20 cellular contexts compared by ENCODE assay signal in the genomic region with DNA sequence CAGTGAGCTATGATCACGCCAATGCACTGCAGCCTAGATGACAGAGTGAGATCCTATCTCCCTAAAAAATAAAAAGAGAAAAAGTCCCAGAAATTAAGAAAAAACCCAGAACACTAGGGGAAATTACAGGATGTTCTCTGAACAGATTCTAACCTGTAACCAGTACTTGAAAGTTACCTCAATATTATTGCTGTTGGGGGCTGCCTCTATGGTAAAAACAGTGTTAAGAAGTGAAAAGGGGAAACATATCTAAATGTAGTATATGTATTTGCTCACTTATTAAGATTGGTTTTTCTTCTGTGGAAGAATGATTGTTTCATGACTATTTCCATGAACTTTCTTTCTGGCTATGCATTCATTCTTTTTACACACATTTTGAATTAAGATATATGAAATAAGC. TPM values are rescaled to one million over a fixed set of nuclear protein-coding genes. Genes with fewer than 3 reads are reported as not detected.
DNase-seq lines count a peak whose midpoint lies in the region; ATAC-seq, FAIRE-seq and TF ChIP-seq lines count a peak whose summit lies in the region.
"Had no signal": no experiment of that assay in that cellular context is flagged by ENCODE, and none has a peak within 500 bp of the region (broad histone marks: within the 10 kb centered on the region; RNA-seq: fewer than 3 reads in every experiment).

No MANE protein-coding gene starts in this region.

- H3K27ac Mint-ChIP-seq in activated CD4-positive, alpha-beta T cell treated with anti-CD3 and anti-CD28 coated beads, Interleukin-2, amount 10 ng/mL, durations not matched to agents 24 days and 14 days: peak overlapping the region; percentile 86
- peak overlapping the region; percentile 85 for H3K27ac Mint-ChIP-seq in activated CD8-positive, alpha-beta T cell treated with anti-CD3 and anti-CD28 coated beads for 36 hours
- H3K27ac Mint-ChIP-seq in naive B cell: peak overlapping the region; percentile 16 to 95 (median 70)
- H3K27ac Mint-ChIP-seq: endodermal cell had no signal

- TF ChIP-seq POLR2A in GM12891 (IDR thresholded peaks at IDR 0.05; ENCODE audit: low read depth, low read length): no peak

- no peak for TF ChIP-seq CTCF in activated CD8-positive, alpha-beta T cell treated with anti-CD3 and anti-CD28 coated beads for 36 hours (IDR thresholded peaks at IDR 0.05)

- H3K9me3 Mint-ChIP-seq in activated CD4-positive, alpha-beta T cell treated with anti-CD3 and anti-CD28 coated beads, Interleukin-2, amount 10 ng/mL, durations not matched to agents 24 days and 14 days: peaks cover 3% of the 10 kb centered on the region
- peaks cover 2% of the 10 kb centered on the region for H3K9me3 Mint-ChIP-seq in activated CD8-positive, alpha-beta T cell treated with anti-CD3 and anti-CD28 coated beads for 36 hours
- peaks cover 0 to 3% (median 0%) of the 10 kb centered on the region in 7 donors for H3K9me3 Mint-ChIP-seq in naive B cell
- H3K9me3 Mint-ChIP-seq: endodermal cell had no signal

- no peak for DNase-seq in activated CD4-positive, alpha-beta T cell treated with anti-CD3 and anti-CD28 coated beads, Interleukin-2, amount 10 ng/mL, durations not matched to agents 24 days and 14 days
- DNase-seq in activated CD4-positive, alpha-beta T cell treated with anti-CD3 and anti-CD28 coated beads for 48 hours: no peak
- DNase-seq in GM12891 (ENCODE audit: insufficient read length, low spot score): no peak
- DNase-seq in activated CD8-positive, alpha-beta T cell treated with anti-CD3 and anti-CD28 coated beads for 36 hours: no peak
- no peak for DNase-seq in naive B cell
- no peak for DNase-seq in NCI-H524 treated with DMSO at 0.1 percent for 48 hours (lab: John Stamatoyannopoulos, UW)
- no peak for DNase-seq in RPMI8226
- no peak for DNase-seq in stimulated activated CD8-positive, alpha-beta memory T cell treated with anti-CD3 and anti-CD28 coated beads, Interleukin-4, amount 100 ng/mL, for 48 hours
- DNase-seq: activated CD4-positive, alpha-beta T cell treated with anti-CD3 and anti-CD28 coated beads, Interleukin-2, amount 50 U/mL, for 4 hours; activated effector memory CD4-positive, alpha-beta T cell treated with anti-CD3 and anti-CD28 coated beads, Interleukin-2, amount 50 U/mL, for 16 hours; C1 segment of cervical spinal cord; endodermal cell; glutamatergic neuron; left ventricle myocardium inferior; mucosa of descending colon; NCI-H1694; retina; spleen; stimulated activated CD4-positive, alpha-beta T cell treated with anti-CD3 and anti-CD28 coated beads, Interleukin-4, amount 100 ng/mL, for 4 hours had no signal

- H3K36me3 Mint-ChIP-seq in activated CD4-positive, alpha-beta T cell treated with anti-CD3 and anti-CD28 coated beads, Interleukin-2, amount 10 ng/mL, durations not matched to agents 24 days and 14 days (ENCODE audit: low read depth): peaks cover 60% of the 10 kb centered on the region
- peaks cover 70% of the 10 kb centered on the region for H3K36me3 Mint-ChIP-seq in activated CD8-positive, alpha-beta T cell treated with anti-CD3 and anti-CD28 coated beads for 36 hours (ENCODE audit: low read depth)
- H3K36me3 Mint-ChIP-seq in naive B cell: peaks cover 19 to 29% of the 10 kb centered on the region in 2 donors

- ATAC-seq in activated CD8-positive, alpha-beta T cell treated with anti-CD3 and anti-CD28 coated beads for 36 hours: no peak
- no peak for ATAC-seq in naive B cell (ENCODE audit: low read depth in 2 of 2)

- FAIRE-seq in GM12891 (lab: Jason Lieb, UNC): peak; percentile 16
- FAIRE-seq: A204.1 had no signal

- H3K27me3 Mint-ChIP-seq in activated CD4-positive, alpha-beta T cell treated with anti-CD3 and anti-CD28 coated beads, Interleukin-2, amount 10 ng/mL, durations not matched to agents 24 days and 14 days: no peaks in the 10 kb centered on the region
- no peaks in the 10 kb centered on the region for H3K27me3 Mint-ChIP-seq in activated CD8-positive, alpha-beta T cell treated with anti-CD3 and anti-CD28 coated beads for 36 hours
- no peaks in the 10 kb centered on the region for H3K27me3 Mint-ChIP-seq in naive B cell

- peaks cover 70% of the 10 kb centered on the region for H3K4me1 Mint-ChIP-seq in activated CD4-positive, alpha-beta T cell treated with anti-CD3 and anti-CD28 coated beads, Interleukin-2, amount 10 ng/mL, durations not matched to agents 24 days and 14 days
- H3K4me1 Mint-ChIP-seq in activated CD8-positive, alpha-beta T cell treated with anti-CD3 and anti-CD28 coated beads for 36 hours (ENCODE audit: low read depth): peaks cover 84% of the 10 kb centered on the region
- H3K4me1 Mint-ChIP-seq in naive B cell: peaks cover 52 to 78% (median 68%) of the 10 kb centered on the region in 3 donors
- H3K4me1 Mint-ChIP-seq: endodermal cell had no signal

- intact Hi-C loops in activated CD4-positive, alpha-beta T cell treated with anti-CD3 and anti-CD28 coated beads, Interleukin-2, amount 10 ng/mL, durations not matched to agents 24 days and 14 days (cut with micrococcal nuclease): no loop called here
- intact Hi-C loops in activated CD8-positive, alpha-beta T cell treated with anti-CD3 and anti-CD28 coated beads for 36 hours (cut with micrococcal nuclease): no loop called here

- H3K4me3 Mint-ChIP-seq in activated CD4-positive, alpha-beta T cell treated with anti-CD3 and anti-CD28 coated beads, Interleukin-2, amount 10 ng/mL, durations not matched to agents 24 days and 14 days: peak overlapping the region; percentile 72
- H3K4me3 Mint-ChIP-seq in activated CD8-positive, alpha-beta T cell treated with anti-CD3 and anti-CD28 coated beads for 36 hours: peak overlapping the region; percentile 42
- peak overlapping the region in 5 of 8 donors; percentile 28 to 78 (median 46) for H3K4me3 Mint-ChIP-seq in naive B cell
- H3K4me3 Mint-ChIP-seq: endodermal cell had no signal

- CTCF ChIA-PET in activated CD8-positive, alpha-beta T cell treated with anti-CD3 and anti-CD28 coated beads for 36 hours (lab: Charles Lee): interaction anchor here (0.8 to 2.8 kb wide), 5 partner anchors 13 to 366 kb away, joined by 3 to 15 read pairs (median 4); a partner anchor contains a TSS

- POLR2A ChIA-PET in activated CD8-positive, alpha-beta T cell treated with anti-CD3 and anti-CD28 coated beads for 36 hours (lab: Charles Lee): interaction anchor here (0.6 to 1.4 kb wide), 5 partner anchors 10 to 375 kb away, joined by 3 read pairs; no protein-coding TSS in a partner anchor

TF ChIP-seq in GM12891, 5 proteins besides CTCF, POLR2A, EP300 and RAD21:
- no peak for TF ChIP-seq POLR2AphosphoS5 (IDR thresholded peaks at IDR 0.05; ENCODE audit: low read depth, low read length)
- no peak for TF ChIP-seq TAF1 (IDR thresholded peaks at IDR 0.05; ENCODE audit: low read depth, low read length)
- TF ChIP-seq SPI1 (IDR thresholded peaks at IDR 0.05; ENCODE audit: low read depth, low read length): no peak
- TF ChIP-seq PAX5 (IDR thresholded peaks at IDR 0.05; ENCODE audit: insufficient read depth, low read length, severe bottlenecking): no peak
- TF ChIP-seq POU2F2 (IDR thresholded peaks at IDR 0.05; ENCODE audit: low read depth, low read length): no peak

RNA-seq across cellular contexts. Expression of a gene that starts 13.6 kb away (rescaled TPM):
- 106 and 109 TPM in 2 replicates for total RNA-seq in activated CD4-positive, alpha-beta T cell treated with anti-CD3 and anti-CD28 coated beads, Interleukin-2, amount 10 ng/mL, durations not matched to agents 24 days and 14 days
- 40.0 TPM for polyA plus RNA-seq in GM12891 (2012; ENCODE audit: low read depth, missing spikeins)
- total RNA-seq in activated CD8-positive, alpha-beta T cell treated with anti-CD3 and anti-CD28 coated beads for 36 hours: 10 to 100 TPM; 61.6 to 64.5 TPM
- 100 to 1,000 TPM; 129 to 160 (median 153) TPM for polyA plus RNA-seq in naive B cell (ENCODE audit: low read depth in 6 of 6)
